Comparison of ENCODE assay signal across 10 cellular contexts in the genomic region with DNA sequence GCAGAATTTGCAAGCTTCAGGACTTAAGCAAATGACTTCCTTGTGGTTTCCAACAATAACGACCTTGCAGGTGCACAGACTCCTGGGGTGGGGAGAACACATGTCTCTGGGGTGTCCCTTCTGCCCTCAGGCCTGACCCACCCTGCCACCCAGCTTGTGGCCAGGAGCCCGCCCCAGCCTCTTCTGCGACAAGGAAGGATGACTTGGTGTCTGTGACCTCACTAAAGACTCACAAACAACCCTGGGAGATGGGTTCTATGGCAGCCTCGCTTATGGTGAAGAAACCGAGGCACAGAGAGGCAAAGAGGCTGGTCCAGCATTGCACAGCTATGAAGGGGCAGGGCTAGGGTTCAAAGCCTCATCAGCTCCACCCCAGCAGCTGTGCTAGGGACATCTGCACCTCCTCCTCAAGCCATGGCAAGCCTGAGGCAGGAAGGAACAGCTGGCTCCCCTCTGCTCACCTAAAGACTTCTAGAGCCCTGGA. TPM values are rescaled to one million over a fixed set of nuclear protein-coding genes. Genes with fewer than 3 reads are reported as not detected.
DNase-seq lines count a peak whose midpoint lies in the region; ATAC-seq and TF ChIP-seq lines count a peak whose summit lies in the region.
"Had no signal": no experiment of that assay in that cellular context is flagged by ENCODE, and none has a peak within 500 bp of the region (broad histone marks: within the 10 kb centered on the region; RNA-seq: fewer than 3 reads in every experiment).

No MANE protein-coding gene starts in this region.

- H3K4me1 Mint-ChIP-seq in CD8-positive, alpha-beta memory T cell, result peaks cover 69 to 78% (median 77%) of the 10 kb centered on the region in 3 donors

- peak overlapping the region; percentile 78 to 99 (median 92) for H3K27ac Mint-ChIP-seq in CD8-positive, alpha-beta memory T cell

- H3K4me3 Mint-ChIP-seq in CD8-positive, alpha-beta memory T cell, result peak overlapping the region; percentile 84 to 96 (median 91)

- H3K36me3 ChIP-seq in CD8-positive, alpha-beta memory T cell (ENCODE audit: insufficient read depth, low read length), result peaks cover 5% of the 10 kb centered on the region
- H3K36me3 ChIP-seq in brain microvascular endothelial cell (replicated peaks), result no peaks in the 10 kb centered on the region
- H3K36me3 ChIP-seq: heart left ventricle had no signal

- in situ Hi-C loops in brain microvascular endothelial cell (cut with HindIII; ENCODE audit: low pct_ligation_motif_present, low sequenced_read_pairs), result no loop called here

- peak; percentile 45 for ATAC-seq in GM19463 (IDR thresholded peaks at IDR 0.05; ENCODE audit: unreplicated experiment)
- ATAC-seq in GM19035 (IDR thresholded peaks at IDR 0.05; ENCODE audit: unreplicated experiment), result no peak
- no peak for ATAC-seq in HG02870 (IDR thresholded peaks at IDR 0.05; ENCODE audit: unreplicated experiment)

- POLR2A ChIA-PET in CD8-positive, alpha-beta memory T cell (lab: Charles Lee), result interaction anchor here (0.6 kb wide), 1 partner anchor 95 kb away, joined by 3 read pairs; no protein-coding TSS in a partner anchor

- H3K9me3 Mint-ChIP-seq in CD8-positive, alpha-beta memory T cell, result peaks cover 0 to 2% (median 0%) of the 10 kb centered on the region in 5 donors

- peaks cover 0 to 40% (median 6%) of the 10 kb centered on the region in 3 donors for H3K36me3 Mint-ChIP-seq in CD8-positive, alpha-beta memory T cell

- peak in 4 of 5 donors; percentile 19 to 57 (median 40) for DNase-seq in CD8-positive, alpha-beta memory T cell
- DNase-seq in RPMI8226 (peak; percentile 82), germinal center (ENCODE audit: low spot score) (peak; percentile 84), brain microvascular endothelial cell (no peak), NOMO-1 treated with DMSO at 0.1 percent for 48 hours (lab: John Stamatoyannopoulos, UW; ENCODE audit: unreplicated experiment) (no peak)
- DNase-seq: aorta, heart left ventricle had no signal

- no peak for TF ChIP-seq CTCF in brain microvascular endothelial cell (IDR thresholded peaks at IDR 0.05; ENCODE audit: low read depth, low read length, missing control alignments)

- H3K27me3 Mint-ChIP-seq in CD8-positive, alpha-beta memory T cell, result no peaks in the 10 kb centered on the region

- peak overlapping the region; percentile 92 for H3K4me3 ChIP-seq in CD8-positive, alpha-beta memory T cell (ENCODE audit: low read length)
- no peak overlapping the region for H3K4me3 ChIP-seq in brain microvascular endothelial cell (ENCODE audit: low read depth, low read length)

- CTCF ChIA-PET in CD8-positive, alpha-beta memory T cell (lab: Charles Lee), result interaction anchor here (0.9 to 2.5 kb wide), 3 partner anchors 23 to 48 kb away, joined by 3 to 11 read pairs (median 5); no protein-coding TSS in a partner anchor

- H3K9me3 ChIP-seq in CD8-positive, alpha-beta memory T cell (ENCODE audit: low read length), result no peaks in the 10 kb centered on the region
- H3K9me3 ChIP-seq: heart left ventricle had no signal

- H3K27ac ChIP-seq in CD8-positive, alpha-beta memory T cell (ENCODE audit: low read depth, low read length), result peak overlapping the region; percentile 40
- H3K27ac ChIP-seq in brain microvascular endothelial cell, result no peak overlapping the region
- H3K27ac ChIP-seq: heart left ventricle had no signal

- H3K27me3 ChIP-seq in CD8-positive, alpha-beta memory T cell (ENCODE audit: insufficient read depth, low read length, poor library complexity, severe bottlenecking), result no peaks in the 10 kb centered on the region
- H3K27me3 ChIP-seq in brain microvascular endothelial cell (replicated peaks), result peaks cover 15% of the 10 kb centered on the region

- H3K4me1 ChIP-seq in CD8-positive, alpha-beta memory T cell (ENCODE audit: insufficient read depth, low read length), result peaks cover 60% of the 10 kb centered on the region

RNA-seq across cellular contexts. Expression of a gene that starts 2.6 kb away (rescaled TPM):
- 100 to 1,000 TPM; 108 to 111 TPM for total RNA-seq in CD8-positive, alpha-beta memory T cell
- polyA plus RNA-seq in CD8-positive, alpha-beta memory T cell, result 105 TPM

RNA-seq across cellular contexts. Expression of a gene that starts 45.3 kb away (rescaled TPM):
- total RNA-seq in CD8-positive, alpha-beta memory T cell, result under 1 TPM; 0.13 to 0.22 TPM
- not detected for polyA plus RNA-seq in CD8-positive, alpha-beta memory T cell

Comparison
In these comparisons a context has a peak if more than half of its experiments do, and no peak if none do; other contexts are left out.
1. DNase-seq: peak in CD8-positive, alpha-beta memory T cell (4 of 5), RPMI8226 (single experiment) and germinal center (single experiment); none in brain microvascular endothelial cell (single experiment) and NOMO-1 treated with DMSO at 0.1 percent for 48 hours (single experiment).